In the genomic region with DNA sequence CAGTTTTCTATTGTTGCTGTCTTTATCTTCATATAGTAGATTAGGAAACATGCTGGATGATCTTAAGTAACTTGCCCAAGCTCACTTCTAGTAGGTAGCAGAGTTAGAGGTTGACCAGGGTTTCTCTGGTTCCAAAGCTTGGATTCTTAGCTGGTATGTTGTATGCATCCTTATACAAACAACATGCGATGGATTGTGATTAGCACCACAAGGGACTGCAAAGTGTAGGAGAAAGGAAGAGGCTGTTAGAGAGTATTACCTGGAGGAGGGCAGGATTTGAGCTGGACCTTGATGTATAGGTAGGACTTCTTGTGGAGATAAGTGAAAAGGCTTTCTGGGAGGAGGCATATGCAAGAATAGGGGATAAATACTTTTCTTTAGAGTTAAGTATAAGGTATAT, we compare ENCODE assay signal across 20 cellular contexts. TPM values are rescaled to one million over a fixed set of nuclear protein-coding genes. Genes with fewer than 3 reads are reported as not detected.
DNase-seq lines count a peak whose midpoint lies in the region; ATAC-seq, FAIRE-seq and TF ChIP-seq lines count a peak whose summit lies in the region.
"Had no signal": no experiment of that assay in that cellular context is flagged by ENCODE, and none has a peak within 500 bp of the region (broad histone marks: within the 10 kb centered on the region; RNA-seq: fewer than 3 reads in every experiment).

No MANE protein-coding gene starts in this region.

- DNase-seq in CD8-positive, alpha-beta T cell, result no peak
- DNase-seq in WTC11 (ENCODE audit: low spot score) (no peak), mesendoderm (peak; percentile 66), D721Med (ENCODE audit: insufficient read length, low spot score) (no peak)
- no peak for DNase-seq in stimulated activated naive CD4-positive, alpha-beta T cell (lab: John Stamatoyannopoulos, UW)
- DNase-seq: activated CD4-positive, alpha-beta T cell treated with anti-CD3 and anti-CD28 coated beads for 48 hours; activated naive CD4-positive, alpha-beta T cell; effector CD8-positive, alpha-beta T cell; GDM1; left cardiac atrium; NCI-H69; psoas muscle; stimulated activated CD4-positive, alpha-beta T cell treated with anti-CD3 and anti-CD28 coated beads, Interleukin-2, amount 100 ng/mL, for 48 hours; stimulated activated naive CD8-positive, alpha-beta T cell treated with anti-CD3 and anti-CD28 coated beads, Interleukin-15, amount 100 ng/mL, for 72 hours had no signal

- H2BK120ac ChIP-seq in mesendoderm (ENCODE audit: low read depth, low read length), result peak overlapping the region; percentile 61

- no peaks in the 10 kb centered on the region for H3K27me3 ChIP-seq in BLaER1 treated with 17β-estradiol and CSF1 and Interleukin-3, amounts not matched to agents 10 nM and 100 nM
- no peaks in the 10 kb centered on the region for H3K27me3 ChIP-seq in CD8-positive, alpha-beta T cell (ENCODE audit: insufficient read depth, low read length)
- H3K27me3 ChIP-seq in mesendoderm (ENCODE audit: insufficient read depth, low read length, poor library complexity), result no peaks in the 10 kb centered on the region
- H3K27me3 ChIP-seq: neural progenitor cell had no signal

- no peak overlapping the region for H4K8ac ChIP-seq in mesendoderm (ENCODE audit: low read depth, low read length)

- intact Hi-C loops in CD8-positive, alpha-beta T cell (cut with DNase I, micrococcal nuclease), result loop anchor here in 1 of 2 experiments (5.0 to 10.0 kb wide), 2 partner anchors 36 to 1701 kb away; a partner anchor contains a TSS

- peaks cover 0 to 32% (median 17%) of the 10 kb centered on the region in 11 experiments; a peak in 12 of 22 replicates for H3K36me3 ChIP-seq in BLaER1 treated with 17β-estradiol and CSF1 and Interleukin-3, amounts not matched to agents 10 nM and 100 nM
- H3K36me3 ChIP-seq in CD8-positive, alpha-beta T cell (ENCODE audit: insufficient read depth, low read length), result no peaks in the 10 kb centered on the region
- H3K36me3 ChIP-seq in mesendoderm (ENCODE audit: control insufficient read depth, insufficient read depth, low read length), result no peaks in the 10 kb centered on the region
- H3K36me3 ChIP-seq: neural progenitor cell had no signal

- H4K20me1 ChIP-seq in BLaER1 treated with 17β-estradiol and CSF1 and Interleukin-3, amounts not matched to agents 10 nM and 100 nM, result peaks cover 0 to 90% (median 31%) of the 10 kb centered on the region in 11 experiments; a peak in 14 of 22 replicates

- peaks cover 30% of the 10 kb centered on the region for H3K79me2 ChIP-seq in mesendoderm (ENCODE audit: control insufficient read depth, insufficient read depth, low read length)

- H3K56ac ChIP-seq in mesendoderm (ENCODE audit: low read length), result no peak overlapping the region

- no peak overlapping the region for H3K23ac ChIP-seq in mesendoderm (ENCODE audit: low read length)

- WGBS in mesendoderm (ENCODE audit: extremely low coverage, insufficient coverage, low lambda C conversion rate), result no CpG with 5 or more reads among the region's 1 CpG

- H3K36me3 Mint-ChIP-seq in CD8-positive, alpha-beta T cell, result peaks cover 11% of the 10 kb centered on the region
- H3K36me3 Mint-ChIP-seq in WTC11, result no peaks in the 10 kb centered on the region

- no peak for FAIRE-seq in D721Med (lab: Jason Lieb, UNC)
- FAIRE-seq: astrocyte had no signal

- no peak overlapping the region for H2AK5ac ChIP-seq in mesendoderm (ENCODE audit: low read length)

- peaks cover 84% of the 10 kb centered on the region for H3K4me1 Mint-ChIP-seq in CD8-positive, alpha-beta T cell (ENCODE audit: low read depth)
- peaks cover 61% of the 10 kb centered on the region for H3K4me1 Mint-ChIP-seq in WTC11

- H3K9ac ChIP-seq in BLaER1 treated with 17β-estradiol and CSF1 and Interleukin-3, amounts not matched to agents 10 nM and 100 nM, result no peak overlapping the region
- no peak overlapping the region for H3K9ac ChIP-seq in mesendoderm (ENCODE audit: low read length)
- H3K9ac ChIP-seq: neural progenitor cell had no signal

- 0 out of 22 replicates have a peak overlapping the region, but pooled peaks of 2 of the 11 experiments have one; percentile 18 to 26 for H3K27ac ChIP-seq in BLaER1 treated with 17β-estradiol and CSF1 and Interleukin-3, amounts not matched to agents 10 nM and 100 nM
- no peak overlapping the region for H3K27ac ChIP-seq in CD8-positive, alpha-beta T cell (ENCODE audit: low read depth, low read length)
- peak overlapping the region; percentile 5 for H3K27ac ChIP-seq in mesendoderm (ENCODE audit: low read depth, low read length)
- H3K27ac ChIP-seq: neural progenitor cell, psoas muscle had no signal

- H3K9me3 ChIP-seq in BLaER1 treated with 17β-estradiol and CSF1 and Interleukin-3, amounts not matched to agents 10 nM and 100 nM (replicated peaks in 1 of 11), result peaks cover 0 to 11% (median 0%) of the 10 kb centered on the region in 11 experiments; a peak in 4 of 22 replicates
- no peaks in the 10 kb centered on the region for H3K9me3 ChIP-seq in CD8-positive, alpha-beta T cell (ENCODE audit: low read length)
- H3K9me3 ChIP-seq: psoas muscle had no signal

- H3K4ac ChIP-seq in mesendoderm (ENCODE audit: low read depth, low read length), result peak overlapping the region; percentile 36

- H3K27ac Mint-ChIP-seq in CD8-positive, alpha-beta T cell, result peak overlapping the region; percentile 49
- H3K27ac Mint-ChIP-seq in WTC11, result no peak overlapping the region
- H3K27ac Mint-ChIP-seq: neural progenitor cell; stimulated activated naive CD8-positive, alpha-beta T cell treated with anti-CD3 and anti-CD28 coated beads, Interleukin-15, amount 100 ng/mL, for 72 hours; type B pancreatic cell had no signal

- no peaks in the 10 kb centered on the region for H3K9me3 Mint-ChIP-seq in CD8-positive, alpha-beta T cell
- H3K9me3 Mint-ChIP-seq in WTC11, result no peaks in the 10 kb centered on the region
- H3K9me3 Mint-ChIP-seq: stimulated activated naive CD8-positive, alpha-beta T cell treated with anti-CD3 and anti-CD28 coated beads, Interleukin-15, amount 100 ng/mL, for 72 hours; type B pancreatic cell had no signal

- H2BK15ac ChIP-seq in mesendoderm (replicated peaks; ENCODE audit: low read depth), result peak overlapping the region; percentile 7

- H3K4me3 ChIP-seq in BLaER1 treated with 17β-estradiol and CSF1 and Interleukin-3, amounts not matched to agents 10 nM and 100 nM, result no peak overlapping the region
- no peak overlapping the region for H3K4me3 ChIP-seq in CD8-positive, alpha-beta T cell (ENCODE audit: low read depth, low read length)
- no peak overlapping the region for H3K4me3 ChIP-seq in mesendoderm (ENCODE audit: low read length)
- H3K4me3 ChIP-seq: neural progenitor cell, psoas muscle, skin epidermis had no signal

- H3K4me2 ChIP-seq in BLaER1 treated with 17β-estradiol and CSF1 and Interleukin-3, amounts not matched to agents 10 nM and 100 nM, result peak overlapping the region in 10 of 11 experiments; percentile 28 to 90 (median 78); a peak in 17 of 22 replicates
- H3K4me2 ChIP-seq in mesendoderm (ENCODE audit: low read length), result no peak overlapping the region
- H3K4me2 ChIP-seq: neural progenitor cell had no signal

- H2BK5ac ChIP-seq in mesendoderm (ENCODE audit: low read length), result no peak overlapping the region

- ATAC-seq in CD8-positive, alpha-beta T cell, result no peak
- ATAC-seq in WTC11 (peak; percentile 70), GM21390 (IDR thresholded peaks at IDR 0.05; ENCODE audit: unreplicated experiment) (no peak)
- ATAC-seq: left cardiac atrium; psoas muscle; stimulated activated naive CD8-positive, alpha-beta T cell treated with anti-CD3 and anti-CD28 coated beads, Interleukin-15, amount 100 ng/mL, for 72 hours had no signal

- no peaks in the 10 kb centered on the region for H3K27me3 Mint-ChIP-seq in CD8-positive, alpha-beta T cell (ENCODE audit: low read depth)
- peaks cover 7% of the 10 kb centered on the region; the same call in 1 of the 2 replicates for H3K27me3 Mint-ChIP-seq in WTC11 (ENCODE audit: low read depth)
- H3K27me3 Mint-ChIP-seq: stimulated activated naive CD8-positive, alpha-beta T cell treated with anti-CD3 and anti-CD28 coated beads, Interleukin-15, amount 100 ng/mL, for 72 hours; type B pancreatic cell had no signal

- CTCF ChIA-PET in CD8-positive, alpha-beta T cell (lab: Charles Lee), result interaction anchor here (1.1 kb wide), 1 partner anchor 837 kb away, joined by 3 read pairs; no protein-coding TSS in a partner anchor
- CTCF ChIA-PET in WTC11 (lab: Charles Lee), result interaction anchor here (0.7 kb wide), 1 partner anchor 144 kb away, joined by 3 read pairs; no protein-coding TSS in a partner anchor

- H3K4me3 Mint-ChIP-seq in CD8-positive, alpha-beta T cell, result peak overlapping the region; percentile 53
- no peak overlapping the region for H3K4me3 Mint-ChIP-seq in WTC11
- H3K4me3 Mint-ChIP-seq: neural progenitor cell, type B pancreatic cell had no signal

- H3K4me1 ChIP-seq in BLaER1 treated with 17β-estradiol and CSF1 and Interleukin-3, amounts not matched to agents 10 nM and 100 nM, result peaks cover 33 to 80% (median 61%) of the 10 kb centered on the region in 10 experiments
- H3K4me1 ChIP-seq in CD8-positive, alpha-beta T cell (ENCODE audit: insufficient read depth, low read length), result peaks cover 80% of the 10 kb centered on the region
- H3K4me1 ChIP-seq in mesendoderm (ENCODE audit: control insufficient read depth, low read depth, low read length), result peaks cover 24% of the 10 kb centered on the region

- H3K79me1 ChIP-seq in mesendoderm (ENCODE audit: low read length), result peaks cover 6% of the 10 kb centered on the region

- H4K5ac ChIP-seq in mesendoderm (ENCODE audit: low read length), result no peak overlapping the region

- POLR2A ChIA-PET in CD8-positive, alpha-beta T cell (lab: Charles Lee), result no interaction called here
- POLR2A ChIA-PET in WTC11 (lab: Charles Lee), result interaction anchor here (0.5 to 0.6 kb wide), 2 partner anchors 69 to 190 kb away, joined by 3 read pairs; no protein-coding TSS in a partner anchor

- TF ChIP-seq CTCF in CD8-positive, alpha-beta T cell (IDR thresholded peaks at IDR 0.05), result no peak
- TF ChIP-seq CTCF in WTC11 (IDR thresholded peaks at IDR 0.05) (no peak), D721Med (IDR thresholded peaks at IDR 0.05; ENCODE audit: insufficient read depth, missing control alignments) (no peak)

- peak overlapping the region; percentile 60 for H3K18ac ChIP-seq in mesendoderm (ENCODE audit: low read length)

TF ChIP-seq in WTC11, 78 proteins besides CTCF, POLR2A, EP300 and RAD21 (continues in another document):
- TF ChIP-seq ZNF219 (CRISPR knock-in tag; IDR thresholded peaks at IDR 0.05; ENCODE audit: borderline replicate concordance) (no peak), NR2C2 (CRISPR knock-in tag; IDR thresholded peaks at IDR 0.05) (no peak), NFYB (CRISPR knock-in tag; conservative IDR thresholded peaks at IDR 0.05; ENCODE audit: low read depth) (no peak), ZNF232 (CRISPR knock-in tag; IDR thresholded peaks at IDR 0.05) (no peak), ZNF423 (CRISPR knock-in tag; IDR thresholded peaks at IDR 0.05) (no peak), TCF7 (CRISPR knock-in tag; IDR thresholded peaks at IDR 0.05; ENCODE audit: low read depth) (no peak)
- TF ChIP-seq, protein P1, sequence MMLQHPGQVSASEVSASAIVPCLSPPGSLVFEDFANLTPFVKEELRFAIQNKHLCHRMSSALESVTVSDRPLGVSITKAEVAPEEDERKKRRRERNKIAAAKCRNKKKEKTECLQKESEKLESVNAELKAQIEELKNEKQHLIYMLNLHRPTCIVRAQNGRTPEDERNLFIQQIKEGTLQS (CRISPR knock-in tag; conservative IDR thresholded peaks at IDR 0.05), result no peak

RNA-seq across cellular contexts. Expression of a gene that starts 5.6 kb away (rescaled TPM):
- total RNA-seq in CD8-positive, alpha-beta T cell, result 10 to 100 TPM; 61.1 to 67.0 TPM
- 20.1 to 22.4 TPM (median 20.9 TPM) in 3 replicates for total RNA-seq in WTC11 (2021)
- polyA plus RNA-seq in mesendoderm (2013, experiment 1 of 2), result 23.9 TPM
- 22.4 TPM for polyA plus RNA-seq in mesendoderm (2013, experiment 2 of 2)
